25 cellular contexts compared by ENCODE assay signal in the genomic region with DNA sequence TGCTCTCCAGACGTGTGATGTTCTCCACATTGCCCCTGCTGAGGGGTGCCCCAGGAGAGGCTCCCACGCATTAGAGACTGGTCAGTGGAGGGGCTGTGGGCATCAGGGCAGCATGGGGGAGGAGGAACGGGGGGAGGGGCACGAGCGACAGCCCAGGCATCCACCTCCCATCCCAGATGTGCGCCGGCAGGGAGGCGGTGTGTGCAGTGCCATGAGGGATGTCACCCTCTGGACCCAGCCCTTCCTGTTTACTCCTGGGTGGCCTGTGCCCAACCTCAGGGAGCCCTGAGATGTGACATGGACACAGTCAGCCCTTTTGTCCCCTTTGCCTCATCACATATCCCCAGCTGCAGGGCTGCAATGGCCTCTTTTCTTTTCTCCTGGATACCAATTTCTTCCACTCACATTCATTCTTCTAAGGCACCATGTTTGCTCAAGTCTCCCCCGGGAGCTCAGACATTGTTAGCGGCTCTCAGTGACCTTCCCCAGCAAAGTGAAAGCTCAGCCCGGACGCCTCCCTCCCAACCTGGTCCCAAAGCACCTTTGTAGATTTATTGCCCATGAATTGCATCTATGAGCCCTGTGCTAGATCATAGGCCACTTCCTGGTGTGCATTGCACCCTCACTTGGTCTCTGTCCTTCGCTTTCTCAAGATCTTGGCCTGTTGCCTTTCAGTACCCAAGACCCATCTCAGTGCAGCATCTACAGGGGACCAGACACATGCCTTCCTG.
"Had no signal": no experiment of that assay in that cellular context is flagged by ENCODE, and none has a peak within 500 bp of the region (broad histone marks: within the 10 kb centered on the region; RNA-seq: fewer than 3 reads in every experiment).

No MANE protein-coding gene starts in this region.

- H3K36me3 Mint-ChIP-seq: WTC11 had no signal

- H3K4me1 ChIP-seq: esophagus squamous epithelium, right atrium auricular region, spleen, suprapubic skin, tibial artery had no signal

- H3K9me3 ChIP-seq: esophagus squamous epithelium, right atrium auricular region, spleen, suprapubic skin, tibial artery had no signal

- H3K27me3 Mint-ChIP-seq: activated CD8-positive, alpha-beta T cell treated with anti-CD3 and anti-CD28 coated beads for 36 hours had no signal

- H3K4me3 ChIP-seq: esophagus squamous epithelium, right atrium auricular region, spleen, suprapubic skin, tibial artery had no signal

- H3K4me3 Mint-ChIP-seq: activated CD8-positive, alpha-beta T cell treated with anti-CD3 and anti-CD28 coated beads for 36 hours; activated T-cell treated with anti-CD3 and anti-CD28 coated beads, Interleukin-2, amount 50 U/mL, for 4 hours; activated T-helper 17 cell treated with anti-CD3 and anti-CD28 coated beads, Interleukin-2, amount 50 U/mL, for 72 hours; central memory CD8-positive, alpha-beta T cell; nephron progenitor cell; WTC11 had no signal

- ATAC-seq: activated CD8-positive, alpha-beta T cell treated with anti-CD3 and anti-CD28 coated beads for 36 hours; activated T-cell treated with anti-CD3 and anti-CD28 coated beads, Interleukin-2, amount 50 U/mL, for 4 hours; activated T-helper 17 cell treated with anti-CD3 and anti-CD28 coated beads, Interleukin-2, amount 50 U/mL, for 72 hours; left ventricle myocardium superior; WTC11 had no signal

- H3K27ac Mint-ChIP-seq: activated CD8-positive, alpha-beta T cell treated with anti-CD3 and anti-CD28 coated beads for 36 hours; activated T-helper 17 cell treated with anti-CD3 and anti-CD28 coated beads, Interleukin-2, amount 50 U/mL, for 72 hours; nephron progenitor cell; WTC11 had no signal

- H3K27ac ChIP-seq: epithelial cell of prostate, esophagus squamous epithelium, right atrium auricular region, spleen, suprapubic skin, tibial artery had no signal

- FAIRE-seq: endometrium, frontal cortex, islet of Langerhans, urothelium cell line had no signal

- H3K27me3 ChIP-seq: right atrium auricular region had no signal

- DNase-seq: activated CD4-positive, alpha-beta T cell treated with anti-CD3 and anti-CD28 coated beads, Interleukin-2, amount 50 U/mL, for 1 hour; activated CD8-positive, alpha-beta T cell treated with anti-CD3 and anti-CD28 coated beads for 36 hours; activated gamma-delta T cell treated with Interleukin-2 at 50 U/mL for 16 hours; activated naive CD4-positive, alpha-beta T cell treated with anti-CD3 and anti-CD28 coated beads, Interleukin-2, amount 50 U/mL, for 16 hours; activated T-cell treated with anti-CD3 and anti-CD28 coated beads, Interleukin-2, amount 50 U/mL, for 4 hours; amniotic stem cell; dermis blood vessel endothelial cell; effector CD4-positive, alpha-beta T cell; esophagus squamous epithelium; left ventricle myocardium superior; nephron progenitor cell; spleen; stimulated activated naive CD4-positive, alpha-beta T cell; T-helper 2 cell; tibial artery had no signal

- H3K36me3 ChIP-seq: esophagus squamous epithelium, right atrium auricular region, spleen, suprapubic skin, tibial artery had no signal

- H3K9me3 Mint-ChIP-seq: activated CD8-positive, alpha-beta T cell treated with anti-CD3 and anti-CD28 coated beads for 36 hours; activated T-cell treated with anti-CD3 and anti-CD28 coated beads, Interleukin-2, amount 50 U/mL, for 4 hours; activated T-helper 17 cell treated with anti-CD3 and anti-CD28 coated beads, Interleukin-2, amount 50 U/mL, for 72 hours; central memory CD8-positive, alpha-beta T cell; nephron progenitor cell; WTC11 had no signal

- H3K4me1 Mint-ChIP-seq: activated T-helper 17 cell treated with anti-CD3 and anti-CD28 coated beads, Interleukin-2, amount 50 U/mL, for 72 hours; central memory CD8-positive, alpha-beta T cell had no signal
